ENCODE assay signal across 11 cellular contexts in genomic region chr12:100675432-100675831, GRCh38.
A peak's percentile ranks its signal among the peaks of the same experiment; 100 is the strongest.
DNase-seq lines count a peak whose midpoint lies in the region; ATAC-seq and TF ChIP-seq lines count a peak whose summit lies in the region.
"Had no signal": no experiment of that assay in that cellular context is flagged by ENCODE, and none has a peak within 500 bp of the region (broad histone marks: within the 10 kb centered on the region; RNA-seq: fewer than 3 reads in every experiment).

No MANE protein-coding gene starts in this region.

- H3K9me3 Mint-ChIP-seq in T-cell, result peaks cover 0 to 6% (median 0%) of the 10 kb centered on the region in 3 donors
- H3K9me3 Mint-ChIP-seq: memory B cell had no signal

- TF ChIP-seq CTCF in AG09309 (IDR thresholded peaks at IDR 0.05; ENCODE audit: control insufficient read depth, insufficient read depth, low read depth, low read length, missing control alignments) (no peak), ascending aorta (IDR thresholded peaks at IDR 0.05) (no peak)

- intact Hi-C loops in ascending aorta (cut with DNase I), result no loop called here

- ATAC-seq in T-cell (replicated peaks in 1 of 4), result no peak
- ATAC-seq in GM21367 (IDR thresholded peaks at IDR 0.05; ENCODE audit: unreplicated experiment), result no peak

- CTCF ChIA-PET in T-cell (lab: Charles Lee), result no interaction called here

- DNase-seq in AG09309 (ENCODE audit: low read depth) (peak; percentile 5), LHCN-M2 (ENCODE audit: low read depth) (peak; percentile 89), SHP77 treated with DMSO at 0.1 percent for 48 hours (lab: John Stamatoyannopoulos, UW) (peak; percentile 5), glomerular endothelial cell (ENCODE audit: extremely low read depth, low read depth, low spot score) (peak; percentile 61), T-cell (no peak), ascending aorta (ENCODE audit: low spot score in 2 of 2) (no peak), OCI-M2 (lab: John Stamatoyannopoulos, UW; ENCODE audit: unreplicated experiment) (no peak)

- H3K36me3 Mint-ChIP-seq in T-cell, result no peaks in the 10 kb centered on the region

- no peak overlapping the region for H3K27ac ChIP-seq in ascending aorta
- H3K27ac ChIP-seq: VCaP had no signal

- H3K27ac Mint-ChIP-seq in T-cell, result no peak overlapping the region
- H3K27ac Mint-ChIP-seq: IgD-negative memory B cell, memory B cell had no signal

- no peak overlapping the region for H3K4me3 Mint-ChIP-seq in T-cell
- H3K4me3 Mint-ChIP-seq: IgD-negative memory B cell, memory B cell had no signal

- no peaks in the 10 kb centered on the region for H3K4me1 ChIP-seq in ascending aorta

- H3K4me3 ChIP-seq in AG09309 (ENCODE audit: control insufficient read depth, low read depth, low read length), result no peak overlapping the region
- no peak overlapping the region for H3K4me3 ChIP-seq in ascending aorta

- H3K9me3 ChIP-seq in ascending aorta, result no peaks in the 10 kb centered on the region

- H3K27me3 Mint-ChIP-seq in T-cell, result peaks cover 16 to 22% of the 10 kb centered on the region in 2 donors
- H3K27me3 Mint-ChIP-seq: IgD-negative memory B cell had no signal

- H3K36me3 ChIP-seq in ascending aorta, result no peaks in the 10 kb centered on the region

- H3K4me1 Mint-ChIP-seq in T-cell, result no peaks in the 10 kb centered on the region
- H3K4me1 Mint-ChIP-seq: IgD-negative memory B cell, memory B cell had no signal

- no peaks in the 10 kb centered on the region for H3K27me3 ChIP-seq in ascending aorta

- POLR2A ChIA-PET in T-cell (lab: Charles Lee), result no interaction called here

Comparison
In these comparisons a context has a peak if more than half of its experiments do, and no peak if none do; other contexts are left out.
1. DNase-seq: peak in AG09309 (single experiment), LHCN-M2 (single experiment), SHP77 treated with DMSO at 0.1 percent for 48 hours (single experiment) and glomerular endothelial cell (single experiment); none in T-cell (0 of 34), ascending aorta (0 of 2) and OCI-M2 (single experiment).